Comparison of ENCODE assay signal across 8 cellular contexts in genomic region chr4:26583538-26583864, GRCh38. TPM values are rescaled to one million over a fixed set of nuclear protein-coding genes. Genes with fewer than 3 reads are reported as not detected.
A peak's percentile ranks its signal among the peaks of the same experiment; 100 is the strongest.
DNase-seq lines count a peak whose midpoint lies in the region; ATAC-seq and TF ChIP-seq lines count a peak whose summit lies in the region.

No MANE protein-coding gene starts in this region.

- H3K27ac ChIP-seq in HEK293 (ENCODE audit: extremely low read depth, low read depth, low read length) (peak overlapping the region; percentile 13; the same call in 1 of the 2 replicates), body of pancreas (peak overlapping the region; percentile 33 to 82 (median 73)), liver (ENCODE audit: low read depth in 1 of 2, low read length in 2 of 2) (peak overlapping the region; percentile 41 to 54), thyroid gland (peak overlapping the region; percentile 31 to 66 (median 47))

- CTCF ChIA-PET in HEK293 (lab: Yijun Ruan, JAX), result no interaction called here

- intact Hi-C loops in body of pancreas (cut with DNase I), result no loop called here
- intact Hi-C loops in thyroid gland (cut with DNase I), result no loop called here

- H3K4me3 ChIP-seq in HEK293 (ENCODE audit: low read depth, low read length), result peak overlapping the region; percentile 84
- H3K4me3 ChIP-seq in body of pancreas, result peak overlapping the region; percentile 46 to 66
- peak overlapping the region; percentile 75 to 100 (median 98) for H3K4me3 ChIP-seq in liver (ENCODE audit: low read depth in 1 of 3, low read length in 3 of 3)
- H3K4me3 ChIP-seq in thyroid gland (replicated peaks in 1 of 3), result peak overlapping the region; percentile 50 to 96 (median 60)

- H3K9me3 ChIP-seq in HEK293 (ENCODE audit: control insufficient read depth, insufficient read depth, low read depth, low read length) (no peaks in the 10 kb centered on the region), body of pancreas (no peaks in the 10 kb centered on the region), liver (ENCODE audit: control insufficient read depth in 4 of 4, low read length in 3 of 4) (no peaks in the 10 kb centered on the region), thyroid gland (no peaks in the 10 kb centered on the region)

- peak; percentile 45; the same call in 1 of the 2 replicates for TF ChIP-seq CTCF in HEK293 (tag by site-specific recombination; IDR thresholded peaks at IDR 0.05)
- TF ChIP-seq CTCF in body of pancreas (IDR thresholded peaks at IDR 0.05), result no peak
- TF ChIP-seq CTCF in liver (IDR thresholded peaks at IDR 0.05; ENCODE audit: low read depth, low read length, missing input control), result peak; percentile 2
- no peak for TF ChIP-seq CTCF in thyroid gland (IDR thresholded peaks at IDR 0.05)

- H3K27me3 ChIP-seq in body of pancreas, result no peaks in the 10 kb centered on the region
- H3K27me3 ChIP-seq in liver (ENCODE audit: control insufficient read depth in 4 of 4, insufficient read depth in 4 of 4, low read length in 3 of 4), result no peaks in the 10 kb centered on the region
- H3K27me3 ChIP-seq in thyroid gland, result no peaks in the 10 kb centered on the region

- WGBS in body of pancreas, 2 donors, result 0 to 2% methylated on average over 11 of the region's 11 CpGs
- WGBS in liver, result 3% methylated on average over 11 of the region's 11 CpGs
- WGBS in thyroid gland, 2 donors, result 2 to 3% methylated on average over 11 of the region's 11 CpGs

- DNase-seq in NCI-H82 (lab: John Stamatoyannopoulos, UW) (peak; percentile 64), NCI-H82 treated with DMSO at 0.1 percent for 48 hours (lab: John Stamatoyannopoulos, UW; ENCODE audit: unreplicated experiment) (no peak), NCI-H1436 treated with DMSO at 0.1 percent for 48 hours (lab: John Stamatoyannopoulos, UW) (peak; percentile 65), body of pancreas (no peak), thyroid gland (no peak), putamen (ENCODE audit: low spot score) (no peak)

- H3K36me3 ChIP-seq in HEK293 (ENCODE audit: control insufficient read depth in 2 of 2, insufficient read depth in 1 of 2, low read length in 2 of 2), result no peaks in the 10 kb centered on the region
- no peaks in the 10 kb centered on the region for H3K36me3 ChIP-seq in body of pancreas (replicated peaks in 1 of 2; ENCODE audit: insufficient read depth in 1 of 2, low read depth in 2 of 2)
- H3K36me3 ChIP-seq in liver (ENCODE audit: control insufficient read depth in 4 of 4, insufficient read depth in 3 of 4, low read depth in 1 of 4, low read length in 3 of 4), result no peaks in the 10 kb centered on the region
- no peaks in the 10 kb centered on the region for H3K36me3 ChIP-seq in thyroid gland

- TF ChIP-seq POLR2A in body of pancreas (IDR thresholded peaks at IDR 0.05) (no peak), thyroid gland (IDR thresholded peaks at IDR 0.05) (no peak)

- peak overlapping the region; percentile 57 to 67 for H3K9ac ChIP-seq in liver (ENCODE audit: low read depth in 1 of 2, low read length in 2 of 2)

- POLR2A ChIA-PET in HEK293 (lab: Yijun Ruan, JAX), result interaction anchor here (1.0 to 2.2 kb wide), 3 partner anchors 10 to 15 kb away, joined by 3 to 17 read pairs (median 3); no protein-coding TSS in a partner anchor

- H3K4me1 ChIP-seq in HEK293 (ENCODE audit: control insufficient read depth, insufficient read depth, low read length), result no peaks in the 10 kb centered on the region
- H3K4me1 ChIP-seq in body of pancreas, result peaks cover 9% of the 10 kb centered on the region
- H3K4me1 ChIP-seq in liver (ENCODE audit: control insufficient read depth in 4 of 4, insufficient read depth in 4 of 4, low read length in 3 of 4), result peaks cover 2 to 14% (median 10%) of the 10 kb centered on the region in 4 donors
- peaks cover 8 to 11% of the 10 kb centered on the region in 2 donors for H3K4me1 ChIP-seq in thyroid gland

- TF ChIP-seq RAD21 in liver (IDR thresholded peaks at IDR 0.05), result no peak

- ATAC-seq in body of pancreas, result peak; percentile 80

TF ChIP-seq in HEK293, 187 proteins besides CTCF, POLR2A, EP300 and RAD21 (continues in another document):
- TF ChIP-seq TRIM28 (IDR thresholded peaks at IDR 0.05; ENCODE audit: borderline replicate concordance, low read length) (no peak), ZNF549 (tag by site-specific recombination; IDR thresholded peaks at IDR 0.05) (no peak), ZBTB48 (tag by site-specific recombination; IDR thresholded peaks at IDR 0.05) (no peak), ZNF280D (tag by site-specific recombination; IDR thresholded peaks at IDR 0.05) (no peak), ZSCAN18 (tag by site-specific recombination; IDR thresholded peaks at IDR 0.05) (no peak), ZNF510 (tag by site-specific recombination; IDR thresholded peaks at IDR 0.05; ENCODE audit: insufficient replicate concordance) (no peak)

TF ChIP-seq in liver, 16 proteins besides CTCF, POLR2A, EP300 and RAD21:
- TF ChIP-seq SP1 (IDR thresholded peaks at IDR 0.05), result no peak
- no peak for TF ChIP-seq YY1 (IDR thresholded peaks at IDR 0.05)
- no peak for TF ChIP-seq GABPA (IDR thresholded peaks at IDR 0.05 in 1 of 2, conservative IDR thresholded peaks at IDR 0.05 in 1 of 2)
- TF ChIP-seq JUND (IDR thresholded peaks at IDR 0.05), result no peak
- TF ChIP-seq MAX (IDR thresholded peaks at IDR 0.05), result no peak
- no peak for TF ChIP-seq ZBTB33 (IDR thresholded peaks at IDR 0.05)
- no peak for TF ChIP-seq ATF3 (IDR thresholded peaks at IDR 0.05)
- TF ChIP-seq FOXA2 (IDR thresholded peaks at IDR 0.05), result no peak
- no peak for TF ChIP-seq REST (IDR thresholded peaks at IDR 0.05)
- TF ChIP-seq HNF4G (IDR thresholded peaks at IDR 0.05), result no peak
- TF ChIP-seq HNF4A (conservative IDR thresholded peaks at IDR 0.05), result no peak
- TF ChIP-seq TAF1 (conservative IDR thresholded peaks at IDR 0.05), result no peak

RNA-seq across cellular contexts. Expression of gene TBC1D19, which starts 0.4 kb away (rescaled TPM):
- 10 to 100 TPM; 22.8 to 30.7 TPM for total RNA-seq in body of pancreas
- total RNA-seq in liver, result 1 to 10 TPM; 3.1 to 5.8 TPM
- 1 to 10 TPM; 1.2 to 1.3 TPM for polyA plus RNA-seq in liver
- 10 to 100 TPM; 25.0 to 31.8 (median 31.4) TPM for total RNA-seq in thyroid gland

Comparison
In these comparisons a context has a peak if more than half of its experiments do, and no peak if none do; other contexts are left out.
1. DNase-seq: peak in NCI-H82 (single experiment) and NCI-H1436 treated with DMSO at 0.1 percent for 48 hours (single experiment); none in NCI-H82 treated with DMSO at 0.1 percent for 48 hours (single experiment), body of pancreas (0 of 4), thyroid gland (0 of 2) and putamen (single experiment).
2. H3K27ac ChIP-seq: peak in every context shown above with its lines; median percentile 73 in body of pancreas; 48 in liver; 47 in thyroid gland; 13 in HEK293.
3. CTCF ChIP-seq: peak in HEK293 (single experiment) and liver (single experiment); none in body of pancreas (0 of 7) and thyroid gland (0 of 6).
4. Peak in every context shown above with its lines, with median percentiles within 50 percentile points of each other: H3K4me3 ChIP-seq.